In genomic region chr1:41241748-41242644, GRCh38 we compare ENCODE assay signal across 8 cellular contexts. TPM values are rescaled to one million over a fixed set of nuclear protein-coding genes. Genes with fewer than 3 reads are reported as not detected.
DNase-seq lines count a peak whose midpoint lies in the region; ATAC-seq and TF ChIP-seq lines count a peak whose summit lies in the region.

TSS of gene SCMH1 (minus strand) at chr1:41242306. CDS start at chr1:41186133, 56,173 bp downstream.

- peak within 1 kb of the TSS; percentile 51 for H3K4me3 ChIP-seq in epithelial cell of esophagus (ENCODE audit: low read length)

- ATAC-seq in HG03025 (IDR thresholded peaks at IDR 0.05; ENCODE audit: low FRiP score, unreplicated experiment), result peak; percentile 45

- no peak for TF ChIP-seq CTCF in epithelial cell of esophagus (IDR thresholded peaks at IDR 0.05; ENCODE audit: insufficient read depth, low read depth, low read length, missing control alignments)

- DNase-seq in SHP77 (lab: John Stamatoyannopoulos, UW), result peak; percentile 39 to 50
- no peak for DNase-seq in SHP77 treated with DMSO at 0.1 percent for 48 hours (lab: John Stamatoyannopoulos, UW)
- peak; percentile 29 for DNase-seq in NCI-H345 treated with DMSO at 0.1 percent for 48 hours (lab: John Stamatoyannopoulos, UW; ENCODE audit: unreplicated experiment)
- DNase-seq in activated CD8-positive, alpha-beta memory T cell treated with anti-CD3 and anti-CD28 coated beads for 4 hours (ENCODE audit: low read depth in 2 of 2), result peak; percentile 13 to 21
- peak; percentile 39 for DNase-seq in epithelial cell of esophagus (ENCODE audit: low read depth)
- DNase-seq in mucosa of gallbladder (ENCODE audit: low spot score), result peak; percentile 21
- peak; percentile 12 to 25 for DNase-seq in stimulated activated CD8-positive, alpha-beta memory T cell treated with anti-CD3 and anti-CD28 coated beads, Interleukin-7, amount 100 ng/mL, for 1 hour (ENCODE audit: low read depth in 2 of 2)

RNA-seq across cellular contexts. Expression of gene SCMH1, which starts in this region (rescaled TPM):
- total RNA-seq in mucosa of gallbladder, result 42.4 TPM
